ENCODE assay signal across 8 cellular contexts in genomic region chr1:205632374-205633169, GRCh38. TPM values are rescaled to one million over a fixed set of nuclear protein-coding genes. Genes with fewer than 3 reads are reported as not detected.
DNase-seq lines count a peak whose midpoint lies in the region; ATAC-seq and TF ChIP-seq lines count a peak whose summit lies in the region.

No MANE protein-coding gene starts in this region.

- ATAC-seq in gastrocnemius medialis (no peak), HG02970 (IDR thresholded peaks at IDR 0.05; ENCODE audit: low FRiP score, unreplicated experiment) (no peak), GM21529 (IDR thresholded peaks at IDR 0.05; ENCODE audit: unreplicated experiment) (no peak), HG02759 (IDR thresholded peaks at IDR 0.05; ENCODE audit: unreplicated experiment) (no peak)

- peaks cover 36% of the 10 kb centered on the region for H3K4me1 ChIP-seq in GM23248 (ENCODE audit: insufficient read depth)
- H3K4me1 ChIP-seq in gastrocnemius medialis: peaks cover 36 to 46% of the 10 kb centered on the region in 2 donors

- H3F3A ChIP-seq in GM23248 (ENCODE audit: insufficient read depth) (peaks cover 39% of the 10 kb centered on the region), SU-DHL-6 (ENCODE audit: insufficient read depth) (peaks cover 27% of the 10 kb centered on the region)

- H3K79me2 ChIP-seq in GM23248 (ENCODE audit: insufficient read depth) (peaks cover 36% of the 10 kb centered on the region), SU-DHL-6 (ENCODE audit: insufficient read depth, low read length) (peaks cover 34% of the 10 kb centered on the region)

- peak overlapping the region; percentile 83 for H3K4me2 ChIP-seq in GM23248 (ENCODE audit: unreplicated experiment)
- H3K4me2 ChIP-seq in SU-DHL-6 (ENCODE audit: low read depth, low read length, poor library complexity, severe bottlenecking): peak overlapping the region; percentile 74

- DNase-seq in GM23248 (peak; percentile 28), fibroblast of villous mesenchyme (ENCODE audit: low read depth) (peak; percentile 18), gastrocnemius medialis (no peak), NCI-H2029 treated with DMSO at 0.1 percent for 48 hours (lab: John Stamatoyannopoulos, UW) (no peak)

- in situ Hi-C loops in GM23248 (cut with MboI): no loop called here
- in situ Hi-C loops in gastrocnemius medialis (cut with MboI; ENCODE audit: low sequenced_read_pairs in 4 of 4): no loop called here

- no peaks in the 10 kb centered on the region for H3K36me3 ChIP-seq in GM23248 (ENCODE audit: low read depth)
- 0 out of 2 replicates have a peak, but pooled peaks cover 4% of the 10 kb centered on the region for H3K36me3 ChIP-seq in SU-DHL-6 (ENCODE audit: low read length)
- no peaks in the 10 kb centered on the region for H3K36me3 ChIP-seq in gastrocnemius medialis

- peak overlapping the region; percentile 90 for H2AFZ ChIP-seq in GM23248
- peak overlapping the region; percentile 86 for H2AFZ ChIP-seq in SU-DHL-6 (ENCODE audit: low read depth, low read length, severe bottlenecking)

- H3K9ac ChIP-seq in GM23248: peak overlapping the region; percentile 91
- peak overlapping the region; percentile 73 for H3K9ac ChIP-seq in SU-DHL-6 (ENCODE audit: low read length)

- intact Hi-C loops in gastrocnemius medialis (cut with DNase I; ENCODE audit: low total_unique reads): loop anchor here (1.0 to 2.0 kb wide), 4 partner anchors 16 to 116 kb away; no protein-coding TSS in a partner anchor

- no peak for TF ChIP-seq CTCF in SU-DHL-6 (IDR thresholded peaks at IDR 0.05; ENCODE audit: insufficient read depth, low read length, poor library complexity, severe bottlenecking)
- TF ChIP-seq CTCF in fibroblast of villous mesenchyme (IDR thresholded peaks at IDR 0.05; ENCODE audit: insufficient read depth, low read depth, low read length): no peak
- TF ChIP-seq CTCF in gastrocnemius medialis (IDR thresholded peaks at IDR 0.05 in 4 of 5, conservative IDR thresholded peaks at IDR 0.05 in 1 of 5): no peak

- no peaks in the 10 kb centered on the region for H3K27me3 ChIP-seq in GM23248 (replicated peaks; ENCODE audit: insufficient read depth)
- H3K27me3 ChIP-seq in SU-DHL-6 (ENCODE audit: low read length): no peaks in the 10 kb centered on the region
- H3K27me3 ChIP-seq in gastrocnemius medialis: no peaks in the 10 kb centered on the region

- no peak for TF ChIP-seq POLR2A in gastrocnemius medialis (IDR thresholded peaks at IDR 0.05)

- H4K20me1 ChIP-seq in GM23248 (ENCODE audit: insufficient read depth): no peaks in the 10 kb centered on the region
- no peaks in the 10 kb centered on the region for H4K20me1 ChIP-seq in SU-DHL-6 (ENCODE audit: low read depth, low read length)

- WGBS in GM23248 (ENCODE audit: low coverage in 1 of 2, low lambda C conversion rate in 2 of 2, missing lambda C conversion rate in 2 of 2), 2 experiments: 14 to 17% methylated on average over 12 of the region's 12 CpGs

- peak overlapping the region; percentile 94 for H3K27ac ChIP-seq in GM23248
- H3K27ac ChIP-seq in SU-DHL-6 (ENCODE audit: low read depth, low read length): peak overlapping the region; percentile 60
- peak overlapping the region; percentile 93 to 97 (median 96) for H3K27ac ChIP-seq in gastrocnemius medialis

- H3K9me3 ChIP-seq in GM23248 (ENCODE audit: low read depth) (no peaks in the 10 kb centered on the region), SU-DHL-6 (ENCODE audit: insufficient read depth, low read length) (no peaks in the 10 kb centered on the region), gastrocnemius medialis (no peaks in the 10 kb centered on the region)

- H3K4me3 ChIP-seq in GM23248: peak overlapping the region; percentile 88
- H3K4me3 ChIP-seq in SU-DHL-6 (ENCODE audit: insufficient read depth, low read length, poor library complexity, severe bottlenecking): peak overlapping the region; percentile 70
- H3K4me3 ChIP-seq in fibroblast of villous mesenchyme (ENCODE audit: low read depth, low read length): peak overlapping the region; percentile 86
- peak overlapping the region; percentile 65 to 78 (median 70) for H3K4me3 ChIP-seq in gastrocnemius medialis

- no peaks in the 10 kb centered on the region for H3K9me2 ChIP-seq in GM23248 (ENCODE audit: insufficient read depth)
- no peaks in the 10 kb centered on the region for H3K9me2 ChIP-seq in SU-DHL-6 (replicated peaks; ENCODE audit: insufficient read depth, low read length)

RNA-seq across cellular contexts. Expression of gene ELK4, which starts 0.8 kb away (rescaled TPM):
- 15.2 and 16.4 TPM in 2 replicates for total RNA-seq in GM23248 (2014; rRNA removed; shearing (Covaris generic))
- polyA plus RNA-seq in GM23248 (2016; fragmentation: Nextera tagmentation; extraction: Ambion mirVana): 4.4 and 5.1 TPM in 2 replicates
- 23.5 and 30.2 TPM in 2 replicates for total RNA-seq in fibroblast of villous mesenchyme
- 10 to 100 TPM; 17.3 to 24.2 (median 20.1) TPM for total RNA-seq in gastrocnemius medialis

RNA-seq across cellular contexts. Expression of gene SLC45A3, which starts 47.7 kb away (rescaled TPM):
- total RNA-seq in GM23248 (2014; rRNA removed; shearing (Covaris generic)): 1.2 and 1.8 TPM in 2 replicates
- polyA plus RNA-seq in GM23248 (2016; fragmentation: Nextera tagmentation; extraction: Ambion mirVana): 0.18 and 0.38 TPM in 2 replicates
- 3.2 and 5.2 TPM in 2 replicates for total RNA-seq in fibroblast of villous mesenchyme
- 1 to 10 TPM in 2 of 4 donors, under 1 TPM in 1, not detected in 1; 0.76 to 1.2 (median 1.0) TPM for total RNA-seq in gastrocnemius medialis

Comparison
In these comparisons a context has a peak if more than half of its experiments do, and no peak if none do; other contexts are left out.
1. DNase-seq: peak in GM23248 (single experiment) and fibroblast of villous mesenchyme (single experiment); none in gastrocnemius medialis (0 of 2) and NCI-H2029 treated with DMSO at 0.1 percent for 48 hours (single experiment).
2. Peak in every context shown above with its lines, with median percentiles within 50 percentile points of each other: H3K27ac ChIP-seq and H3K4me3 ChIP-seq.